In genomic region chr19:39037194-39037593, GRCh38 we compare ENCODE assay signal across 3 cellular contexts.
TF ChIP-seq lines count a peak whose summit lies in the region.

No MANE protein-coding gene starts in this region.

TF ChIP-seq in GM23338, 12 proteins besides CTCF, POLR2A, EP300 and RAD21 (continues in another document):
- TF ChIP-seq POLR2AphosphoS5 (IDR thresholded peaks at IDR 0.05; ENCODE audit: low read depth) (no peak), ZNF114 (CRISPR knock-in tag; IDR thresholded peaks at IDR 0.05) (no peak), CREB1 (CRISPR knock-in tag; IDR thresholded peaks at IDR 0.05; ENCODE audit: low read depth) (no peak), ETS1 (IDR thresholded peaks at IDR 0.05) (no peak), EZH2phosphoT487 (IDR thresholded peaks at IDR 0.05; ENCODE audit: unreplicated experiment) (no peak)

TF ChIP-seq in HEK293, 187 proteins besides CTCF, POLR2A, EP300 and RAD21:
- TF ChIP-seq ZNF768 (tag by site-specific recombination; IDR thresholded peaks at IDR 0.05) (no peak), ZNF121 (tag by site-specific recombination; IDR thresholded peaks at IDR 0.05) (peak; percentile 52; the same call in 1 of the 2 replicates)
TF ChIP-seq in HEK293: peak in this region for 1.

TF ChIP-seq in WTC11, 78 proteins besides CTCF, POLR2A, EP300 and RAD21:
- no peak for TF ChIP-seq FOXK1 (CRISPR knock-in tag; IDR thresholded peaks at IDR 0.05)
- no peak for TF ChIP-seq ESRRA (CRISPR knock-in tag; IDR thresholded peaks at IDR 0.05; ENCODE audit: borderline replicate concordance)
- peak; percentile 42; the same call in 1 of the 2 replicates for TF ChIP-seq ZNF121 (CRISPR knock-in tag; IDR thresholded peaks at IDR 0.05)
